In the genomic region with DNA sequence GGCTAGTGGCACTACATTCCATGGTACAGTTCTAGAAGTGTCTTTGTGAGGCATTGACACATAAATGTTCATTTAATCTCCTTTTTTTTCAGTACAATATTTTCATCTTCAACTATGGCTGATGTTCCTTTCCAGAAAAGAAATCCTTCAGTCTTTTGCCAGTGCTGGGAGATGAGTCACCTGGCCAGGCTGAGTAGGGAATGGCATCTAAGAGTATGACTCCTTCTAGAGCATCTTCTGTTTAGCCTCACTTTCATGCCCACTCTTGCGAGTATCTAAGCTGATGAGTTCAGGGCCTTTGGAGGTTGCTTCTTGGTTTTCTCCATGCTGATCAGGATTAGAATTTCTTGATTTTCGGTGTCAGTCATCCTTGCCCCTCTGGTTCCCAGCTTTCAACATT, we compare ENCODE assay signal across 21 cellular contexts.
"Had no signal": no experiment of that assay in that cellular context is flagged by ENCODE, and none has a peak within 500 bp of the region (broad histone marks: within the 10 kb centered on the region; RNA-seq: fewer than 3 reads in every experiment).

No MANE protein-coding gene starts in this region.

- H2AFZ ChIP-seq: hepatocyte, parathyroid adenoma had no signal

- H3K4me1 ChIP-seq: left ventricle myocardium inferior, parathyroid adenoma, tibial artery, vagina had no signal

- H3K4me3 ChIP-seq: hepatocyte, left ventricle myocardium inferior, mucosa of descending colon, tibial artery, vagina had no signal

- FAIRE-seq: colon, kidney had no signal

- H3K9me3 ChIP-seq: left ventricle myocardium inferior, mucosa of descending colon, neutrophil, tibial artery, vagina had no signal

- DNase-seq: activated CD4-positive, alpha-beta T cell treated with anti-CD3 and anti-CD28 coated beads for 36 hours; activated CD8-positive, alpha-beta T cell treated with anti-CD3 and anti-CD28 coated beads for 36 hours; activated effector memory CD4-positive, alpha-beta T cell treated with Interleukin-2 at 50 U/mL for 16 hours; activated naive CD4-positive, alpha-beta T cell treated with anti-CD3 and anti-CD28 coated beads, Interleukin-2, amount 50 U/mL, for 16 hours; activated T-cell treated with anti-CD3 and anti-CD28 coated beads, Interleukin-2, amount 50 U/mL, for 4 hours; caudate nucleus; kidney; left ventricle myocardium inferior; mucosa of descending colon; naive thymus-derived CD4-positive, alpha-beta T cell; retina; stimulated activated CD4-positive, alpha-beta T cell treated with anti-CD3 and anti-CD28 coated beads, Interleukin-15, amount 100 ng/mL, for 24 hours; stimulated activated CD4-positive, alpha-beta T cell treated with anti-CD3 and anti-CD28 coated beads, Interleukin-4, amount 100 ng/mL, for 1 hour; stimulated activated naive B cell treated with anti-CD40 and anti-IgM and Interleukin-4, amounts not matched to agents 10 μg/mL and 1 μg/mL and 100 μg/mL, for 72 hours; tibial artery; WERI-Rb-1 had no signal

- H3K9ac ChIP-seq: parathyroid adenoma had no signal

- H3K79me2 ChIP-seq: hepatocyte, parathyroid adenoma had no signal

- ATAC-seq: activated CD4-positive, alpha-beta T cell treated with anti-CD3 and anti-CD28 coated beads for 36 hours; activated CD8-positive, alpha-beta T cell treated with anti-CD3 and anti-CD28 coated beads for 36 hours; activated T-cell treated with anti-CD3 and anti-CD28 coated beads, Interleukin-2, amount 50 U/mL, for 4 hours; mucosa of descending colon; naive thymus-derived CD4-positive, alpha-beta T cell; stimulated activated naive B cell treated with anti-CD40 and anti-IgM and Interleukin-4, amounts not matched to agents 10 μg/mL and 1 μg/mL and 100 μg/mL, for 72 hours had no signal

- H3K36me3 ChIP-seq: left ventricle myocardium inferior, neutrophil, tibial artery, vagina, WERI-Rb-1 had no signal

- H3K4me2 ChIP-seq: hepatocyte had no signal

- H3K27ac ChIP-seq: hepatocyte, left ventricle myocardium inferior, neutrophil, parathyroid adenoma, tibial artery, vagina, WERI-Rb-1 had no signal

- H3K27me3 ChIP-seq: hepatocyte, neutrophil, tibial artery, vagina had no signal
